31 cellular contexts compared by ENCODE assay signal in genomic region chr1:54241430-54241829, GRCh38.
"Had no signal": no experiment of that assay in that cellular context is flagged by ENCODE, and none has a peak within 500 bp of the region (broad histone marks: within the 10 kb centered on the region; RNA-seq: fewer than 3 reads in every experiment).

No MANE protein-coding gene starts in this region.

- H3K27me3 Mint-ChIP-seq: activated B cell treated with CpG ODN at 0.5 μM for 24 hours; activated T-helper 17 cell treated with anti-CD3 and anti-CD28 coated beads, Interleukin-2, amount 50 U/mL, for 72 hours; central memory CD8-positive, alpha-beta T cell; dendritic cell treated with granulocyte-macrophage colony-stimulating factor and Interleukin-4, amounts not matched to agents 40 ng/mL and 50 ng/mL, for 4 days; naive B cell; stimulated activated naive B cell treated with anti-CD40 and anti-IgM and Interleukin-4, amounts not matched to agents 10 μg/mL and 1 μg/mL and 100 μg/mL, for 72 hours; T-helper 17 cell had no signal

- H3K27ac ChIP-seq: gastrocnemius medialis, pancreas, prostate gland, sigmoid colon, thyroid gland, upper lobe of right lung had no signal

- H3K27me3 ChIP-seq: gastrocnemius medialis, pancreas, sigmoid colon, stomach, thyroid gland, upper lobe of right lung had no signal

- H3K4me3 ChIP-seq: gastrocnemius medialis, pancreas, prostate gland, sigmoid colon, smooth muscle cell, stomach, thyroid gland, upper lobe of right lung had no signal

- H3K9me3 ChIP-seq: gastrocnemius medialis, pancreas, prostate gland, sigmoid colon, stomach, thyroid gland, upper lobe of right lung had no signal

- DNase-seq: activated B cell treated with CpG ODN at 0.5 μM for 24 hours; activated CD8-positive, alpha-beta memory T cell treated with anti-CD3 and anti-CD28 coated beads, Interleukin-2, amount 50 U/mL, for 4 hours; activated gamma-delta T cell treated with Interleukin-2 at 50 U/mL for 16 hours; activated T-cell treated with anti-CD3 and anti-CD28 coated beads, Interleukin-2, amount 50 U/mL, for 4 hours; erythroblast; gastrocnemius medialis; head of caudate nucleus; hippocampal formation; left colon; naive B cell; nucleus accumbens; pancreas; retina; sigmoid colon; stimulated activated CD4-positive, alpha-beta T cell treated with anti-CD3 and anti-CD28 coated beads, Interleukin-1b, Interleukin-23, amount 100 ng/mL, for 48 hours; stimulated activated CD4-positive, alpha-beta T cell treated with anti-CD3 and anti-CD28 coated beads, Interleukin-4, amount 100 ng/mL, for 4 hours; stimulated activated CD8-positive, alpha-beta memory T cell treated with anti-CD3 and anti-CD28 coated beads, Interleukin-4, amount 100 ng/mL, for 48 hours; stimulated activated naive B cell treated with anti-CD40 and anti-IgM and Interleukin-4, amounts not matched to agents 10 μg/mL and 1 μg/mL and 100 μg/mL, for 72 hours; stomach; T-helper 17 cell; T1000; thyroid gland; upper lobe of right lung had no signal

- H3K27ac Mint-ChIP-seq: activated B cell treated with CpG ODN at 0.5 μM for 24 hours; dendritic cell treated with granulocyte-macrophage colony-stimulating factor and Interleukin-4, amounts not matched to agents 40 ng/mL and 50 ng/mL, for 4 days had no signal

- H3K4me1 ChIP-seq: pancreas, prostate gland, thyroid gland, upper lobe of right lung had no signal

- ATAC-seq: activated naive CD4-positive, alpha-beta T cell treated with anti-CD3 and anti-CD28 coated beads, Interleukin-2, amount 50 U/mL, for 72 hours; activated T-cell treated with anti-CD3 and anti-CD28 coated beads, Interleukin-2, amount 50 U/mL, for 4 hours; activated T-helper 17 cell treated with anti-CD3 and anti-CD28 coated beads, Interleukin-2, amount 50 U/mL, for 72 hours; gastrocnemius medialis; left colon; pancreas; stimulated activated naive B cell treated with anti-CD40 and anti-IgM and Interleukin-4, amounts not matched to agents 10 μg/mL and 1 μg/mL and 100 μg/mL, for 72 hours; T-helper 17 cell; upper lobe of right lung had no signal

- H3K9me3 Mint-ChIP-seq: activated B cell treated with CpG ODN at 0.5 μM for 24 hours; activated naive CD4-positive, alpha-beta T cell treated with anti-CD3 and anti-CD28 coated beads, Interleukin-2, amount 50 U/mL, for 72 hours; activated T-cell treated with anti-CD3 and anti-CD28 coated beads, Interleukin-2, amount 50 U/mL, for 4 hours; activated T-helper 17 cell treated with anti-CD3 and anti-CD28 coated beads, Interleukin-2, amount 50 U/mL, for 72 hours; central memory CD8-positive, alpha-beta T cell; dendritic cell treated with granulocyte-macrophage colony-stimulating factor and Interleukin-4, amounts not matched to agents 40 ng/mL and 50 ng/mL, for 4 days; mesothelial cell of epicardium; naive B cell; neural crest cell; stimulated activated naive B cell treated with anti-CD40 and anti-IgM and Interleukin-4, amounts not matched to agents 10 μg/mL and 1 μg/mL and 100 μg/mL, for 72 hours had no signal

- H3K4me1 Mint-ChIP-seq: activated B cell treated with CpG ODN at 0.5 μM for 24 hours; activated T-helper 17 cell treated with anti-CD3 and anti-CD28 coated beads, Interleukin-2, amount 50 U/mL, for 72 hours; central memory CD8-positive, alpha-beta T cell; mesothelial cell of epicardium; naive B cell; stimulated activated naive B cell treated with anti-CD40 and anti-IgM and Interleukin-4, amounts not matched to agents 10 μg/mL and 1 μg/mL and 100 μg/mL, for 72 hours had no signal

- H3K4me3 Mint-ChIP-seq: activated B cell treated with CpG ODN at 0.5 μM for 24 hours; activated T-cell treated with anti-CD3 and anti-CD28 coated beads, Interleukin-2, amount 50 U/mL, for 4 hours; activated T-helper 17 cell treated with anti-CD3 and anti-CD28 coated beads, Interleukin-2, amount 50 U/mL, for 72 hours; central memory CD8-positive, alpha-beta T cell; dendritic cell treated with granulocyte-macrophage colony-stimulating factor and Interleukin-4, amounts not matched to agents 40 ng/mL and 50 ng/mL, for 4 days; mesothelial cell of epicardium; naive B cell; neural crest cell; stimulated activated naive B cell treated with anti-CD40 and anti-IgM and Interleukin-4, amounts not matched to agents 10 μg/mL and 1 μg/mL and 100 μg/mL, for 72 hours; T-helper 17 cell had no signal
